Comparison of ENCODE assay signal across 12 cellular contexts in genomic region chr10:79239930-79240713, GRCh38.
DNase-seq lines count a peak whose midpoint lies in the region; ATAC-seq and TF ChIP-seq lines count a peak whose summit lies in the region.
"Had no signal": no experiment of that assay in that cellular context is flagged by ENCODE, and none has a peak within 500 bp of the region (broad histone marks: within the 10 kb centered on the region; RNA-seq: fewer than 3 reads in every experiment).

No MANE protein-coding gene starts in this region.

- H2BK5ac ChIP-seq in mesendoderm (ENCODE audit: low read length): peak overlapping the region; percentile 31

- H3K27me3 ChIP-seq in cardiac muscle cell: no peaks in the 10 kb centered on the region
- H3K27me3 ChIP-seq in mesendoderm (ENCODE audit: insufficient read depth, low read length, poor library complexity): no peaks in the 10 kb centered on the region

- H3K4me1 Mint-ChIP-seq in type B pancreatic cell (ENCODE audit: unreplicated experiment): peaks cover 73% of the 10 kb centered on the region

- H3K4me1 ChIP-seq in cardiac muscle cell (ENCODE audit: low read depth) (peaks cover 56% of the 10 kb centered on the region), mesendoderm (ENCODE audit: control insufficient read depth, low read depth, low read length) (peaks cover 40% of the 10 kb centered on the region)

- H3K36me3 ChIP-seq in cardiac muscle cell (no peaks in the 10 kb centered on the region), mesendoderm (ENCODE audit: control insufficient read depth, insufficient read depth, low read length) (no peaks in the 10 kb centered on the region)

- H3K4me3 Mint-ChIP-seq in type B pancreatic cell: peak overlapping the region; percentile 84

- H3K9ac ChIP-seq in mesendoderm (ENCODE audit: low read length): peak overlapping the region; percentile 54

- peak overlapping the region; percentile 85 for H3K27ac ChIP-seq in cardiac muscle cell
- peak overlapping the region; percentile 85 for H3K27ac ChIP-seq in mesendoderm (ENCODE audit: low read depth, low read length)

- H2BK120ac ChIP-seq in mesendoderm (ENCODE audit: low read depth, low read length): peak overlapping the region; percentile 11

- peaks cover 17% of the 10 kb centered on the region for H3K79me1 ChIP-seq in mesendoderm (ENCODE audit: low read length)

- H3K36me3 Mint-ChIP-seq in type B pancreatic cell: peaks cover 13% of the 10 kb centered on the region

- no peak overlapping the region for H2AK5ac ChIP-seq in mesendoderm (ENCODE audit: low read length)

- no peak for TF ChIP-seq CTCF in cardiac muscle cell (IDR thresholded peaks at IDR 0.05; ENCODE audit: low read depth, low read length)
- TF ChIP-seq CTCF in astrocyte of the spinal cord (IDR thresholded peaks at IDR 0.05; ENCODE audit: low read depth, low read length): no peak
- no peak for TF ChIP-seq CTCF in type B pancreatic cell (conservative IDR thresholded peaks at IDR 0.05)

- H3K56ac ChIP-seq in mesendoderm (ENCODE audit: low read length): peak overlapping the region; percentile 79

- H3K27ac Mint-ChIP-seq in type B pancreatic cell: peak overlapping the region; percentile 92

- peak overlapping the region; percentile 24 for H3K4me2 ChIP-seq in mesendoderm (ENCODE audit: low read length)

- no CpG with 5 or more reads among the region's 32 CpGs for WGBS in mesendoderm (ENCODE audit: extremely low coverage, insufficient coverage, low lambda C conversion rate)

- peak in 1 of 2 donors; percentile 52 for DNase-seq in cardiac muscle cell (ENCODE audit: low read depth in 1 of 2, low spot score in 1 of 2)
- DNase-seq in left ventricle myocardium superior: no peak
- DNase-seq in astrocyte of the spinal cord (ENCODE audit: low read depth, low spot score): peak; percentile 70
- DNase-seq in mesendoderm: peak; percentile 98
- DNase-seq in type B pancreatic cell (ENCODE audit: extremely low spot score, unreplicated experiment): peak; percentile 80
- no peak for DNase-seq in amniotic stem cell (lab: John Stamatoyannopoulos, UW)
- DNase-seq in NCI-H1436 (lab: John Stamatoyannopoulos, UW): no peak
- DNase-seq in hepatic stellate cell (ENCODE audit: low spot score): no peak
- DNase-seq: activated CD4-positive, alpha-beta T cell treated with anti-CD3 and anti-CD28 coated beads, Interleukin-2, amount 50 U/mL, for 4 hours; NCI-H2107; small intestine had no signal

- no peak overlapping the region for H3K4me3 ChIP-seq in cardiac muscle cell
- no peak overlapping the region for H3K4me3 ChIP-seq in astrocyte of the spinal cord (ENCODE audit: low read depth, low read length)
- H3K4me3 ChIP-seq in mesendoderm (ENCODE audit: low read length): no peak overlapping the region

- peak overlapping the region; percentile 18 for H3K4ac ChIP-seq in mesendoderm (ENCODE audit: low read depth, low read length)

- no peak overlapping the region for H3K23ac ChIP-seq in mesendoderm (ENCODE audit: low read length)

- peak overlapping the region; percentile 64 for H3K18ac ChIP-seq in mesendoderm (ENCODE audit: low read length)

- no peak for ATAC-seq in left ventricle myocardium superior
- ATAC-seq: Right ventricle myocardium inferior had no signal

- H2BK15ac ChIP-seq in mesendoderm (replicated peaks; ENCODE audit: low read depth): no peak overlapping the region

- no peak overlapping the region for H4K8ac ChIP-seq in mesendoderm (ENCODE audit: low read depth, low read length)

- H3K9me3 ChIP-seq in cardiac muscle cell (ENCODE audit: low read depth): no peaks in the 10 kb centered on the region

- in situ Hi-C loops in astrocyte of the spinal cord (cut with HindIII; ENCODE audit: low sequenced_read_pairs): no loop called here

- H3K9me3 Mint-ChIP-seq in type B pancreatic cell: no peaks in the 10 kb centered on the region

- no peak overlapping the region for H4K5ac ChIP-seq in mesendoderm (ENCODE audit: low read length)

- H3K27me3 Mint-ChIP-seq in type B pancreatic cell: peaks cover 4% of the 10 kb centered on the region

- intact Hi-C loops in left ventricle myocardium superior (cut with micrococcal nuclease): no loop called here

- peaks cover 7% of the 10 kb centered on the region for H3K79me2 ChIP-seq in mesendoderm (ENCODE audit: control insufficient read depth, insufficient read depth, low read length)

Comparison
In these comparisons a context has a peak if more than half of its experiments do, and no peak if none do; other contexts are left out.
1. DNase-seq: peak in astrocyte of the spinal cord (single experiment), mesendoderm (single experiment) and type B pancreatic cell (single experiment); none in left ventricle myocardium superior (single experiment), amniotic stem cell (single experiment), NCI-H1436 (single experiment) and hepatic stellate cell (single experiment).